In the genomic region with DNA sequence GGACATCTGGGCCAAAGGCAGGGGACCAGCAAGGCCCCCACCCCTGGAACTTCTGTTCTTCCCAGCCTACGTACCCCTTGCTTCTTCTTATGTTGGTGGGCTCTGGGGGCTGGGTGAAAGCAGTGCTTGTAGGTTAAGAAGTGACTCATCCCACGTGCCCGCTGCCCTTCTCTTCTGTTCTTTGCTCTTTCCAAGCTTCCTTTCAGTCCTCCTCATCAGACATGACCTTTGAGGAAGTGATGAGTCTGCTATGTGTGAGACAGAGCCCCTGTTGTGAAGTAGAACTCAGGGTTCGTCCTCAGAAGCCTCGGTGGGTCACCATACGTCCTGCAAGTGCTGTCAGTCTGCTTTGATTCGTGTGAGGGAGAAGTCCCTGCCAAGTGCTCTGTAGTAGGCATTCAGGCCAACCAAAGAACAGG, we compare ENCODE assay signal across 10 cellular contexts.
DNase-seq lines count a peak whose midpoint lies in the region; FAIRE-seq and TF ChIP-seq lines count a peak whose summit lies in the region.
"Had no signal": no experiment of that assay in that cellular context is flagged by ENCODE, and none has a peak within 500 bp of the region (broad histone marks: within the 10 kb centered on the region; RNA-seq: fewer than 3 reads in every experiment).

No MANE protein-coding gene starts in this region.

- in situ Hi-C loops in GM13976 (cut with MboI; ENCODE audit: low sequenced_read_pairs, unreplicated experiment): no loop called here

- H3K9me3 Mint-ChIP-seq in T-helper 2 cell treated with Interferon-gamma antibody and Interleukin-4, amounts not matched to agents 5 μg/mL and 100 μg/mL, for 36 hours: no peaks in the 10 kb centered on the region

- peak overlapping the region; percentile 57 for H3K27ac Mint-ChIP-seq in T-helper 2 cell treated with Interferon-gamma antibody and Interleukin-4, amounts not matched to agents 5 μg/mL and 100 μg/mL, for 36 hours

- peaks cover 48% of the 10 kb centered on the region for H3K4me1 Mint-ChIP-seq in T-helper 2 cell treated with Interferon-gamma antibody and Interleukin-4, amounts not matched to agents 5 μg/mL and 100 μg/mL, for 36 hours (ENCODE audit: low read depth)

- DNase-seq in T-helper 2 cell treated with Interferon-gamma antibody and Interleukin-4, amounts not matched to agents 5 μg/mL and 100 μg/mL, for 36 hours (ENCODE audit: low spot score): no peak
- DNase-seq in T-helper 2 cell: no peak
- DNase-seq in T1000 (lab: John Stamatoyannopoulos, UW): peak; percentile 21
- peak; percentile 37 for DNase-seq in epithelial cell of esophagus (ENCODE audit: low read depth)
- DNase-seq in stimulated activated CD8-positive, alpha-beta memory T cell treated with anti-CD3 and anti-CD28 coated beads, Interleukin-15, amount 100 ng/mL, for 4 hours (ENCODE audit: low read depth in 2 of 2): peak; percentile 25 to 30
- no peak for DNase-seq in HTR-8/SVneo (ENCODE audit: insufficient read length, low spot score)
- no peak for DNase-seq in GM13976 (ENCODE audit: low spot score)
- no peak for DNase-seq in AG20443 (ENCODE audit: low spot score)
- DNase-seq: NCI-H1436 had no signal

- H3K27me3 Mint-ChIP-seq in T-helper 2 cell treated with Interferon-gamma antibody and Interleukin-4, amounts not matched to agents 5 μg/mL and 100 μg/mL, for 36 hours (ENCODE audit: low read depth): no peaks in the 10 kb centered on the region

- no peak for FAIRE-seq in HTR-8/SVneo (lab: Jason Lieb, UNC)
- FAIRE-seq: A204.1 had no signal

- TF ChIP-seq CTCF in epithelial cell of esophagus (IDR thresholded peaks at IDR 0.05; ENCODE audit: insufficient read depth, low read depth, low read length, missing control alignments): no peak
- TF ChIP-seq CTCF in GM13976 (IDR thresholded peaks at IDR 0.05; ENCODE audit: borderline replicate concordance, control extremely low read depth, extremely low read depth, insufficient read depth, missing control alignments): no peak

- H3K4me3 Mint-ChIP-seq in T-helper 2 cell treated with Interferon-gamma antibody and Interleukin-4, amounts not matched to agents 5 μg/mL and 100 μg/mL, for 36 hours: no peak overlapping the region

- H3K36me3 Mint-ChIP-seq in T-helper 2 cell treated with Interferon-gamma antibody and Interleukin-4, amounts not matched to agents 5 μg/mL and 100 μg/mL, for 36 hours (ENCODE audit: low read depth): peaks cover 39% of the 10 kb centered on the region

- no peak overlapping the region for H3K4me3 ChIP-seq in epithelial cell of esophagus (ENCODE audit: low read length)

Comparison
In these comparisons a context has a peak if more than half of its experiments do, and no peak if none do; other contexts are left out.
1. DNase-seq: peak in T1000 (single experiment), epithelial cell of esophagus (single experiment) and stimulated activated CD8-positive, alpha-beta memory T cell treated with anti-CD3 and anti-CD28 coated beads, Interleukin-15, amount 100 ng/mL, for 4 hours (2 of 2); none in T-helper 2 cell treated with Interferon-gamma antibody and Interleukin-4, amounts not matched to agents 5 μg/mL and 100 μg/mL, for 36 hours (single experiment), T-helper 2 cell (0 of 5), HTR-8/SVneo (single experiment), GM13976 (single experiment) and AG20443 (single experiment).